Comparison of ENCODE assay signal across 17 cellular contexts in genomic region chr9:125594211-125594610, GRCh38.
DNase-seq lines count a peak whose midpoint lies in the region; ATAC-seq and TF ChIP-seq lines count a peak whose summit lies in the region.
"Had no signal": no experiment of that assay in that cellular context is flagged by ENCODE, and none has a peak within 500 bp of the region (broad histone marks: within the 10 kb centered on the region; RNA-seq: fewer than 3 reads in every experiment).

No MANE protein-coding gene starts in this region.

- H3K4me1 ChIP-seq in colonic mucosa (no peaks in the 10 kb centered on the region), mesodermal cell (ENCODE audit: control insufficient read depth, insufficient read depth, low read length, poor library complexity, severe bottlenecking) (no peaks in the 10 kb centered on the region), transverse colon (peaks cover 0 to 22% (median 18%) of the 10 kb centered on the region in 4 donors)
- H3K4me1 ChIP-seq: HAP-1, SJSA1 had no signal

- H3K4me1 Mint-ChIP-seq in activated naive CD8-positive, alpha-beta T cell treated with anti-CD3 and anti-CD28 coated beads, Interleukin-2, amount 50 U/mL, for 24 hours: peaks cover 28% of the 10 kb centered on the region
- peaks cover 31% of the 10 kb centered on the region for H3K4me1 Mint-ChIP-seq in activated naive CD8-positive, alpha-beta T cell treated with anti-CD3 and anti-CD28 coated beads for 36 hours

- no peak overlapping the region for H3K4me3 Mint-ChIP-seq in activated naive CD8-positive, alpha-beta T cell treated with anti-CD3 and anti-CD28 coated beads, Interleukin-2, amount 50 U/mL, for 24 hours
- no peak overlapping the region for H3K4me3 Mint-ChIP-seq in activated naive CD8-positive, alpha-beta T cell treated with anti-CD3 and anti-CD28 coated beads for 36 hours

- no peaks in the 10 kb centered on the region for H3K9me3 ChIP-seq in colonic mucosa
- H3K9me3 ChIP-seq in mesodermal cell (ENCODE audit: control insufficient read depth, low read length): no peaks in the 10 kb centered on the region
- no peaks in the 10 kb centered on the region for H3K9me3 ChIP-seq in transverse colon
- H3K9me3 ChIP-seq: HAP-1, SJSA1 had no signal

- TF ChIP-seq CTCF in colonic mucosa (IDR thresholded peaks at IDR 0.05) (no peak), transverse colon (IDR thresholded peaks at IDR 0.05) (no peak)

- no peak overlapping the region for H3K4me3 ChIP-seq in colonic mucosa
- H3K4me3 ChIP-seq in mesodermal cell (ENCODE audit: extremely low read depth, insufficient read depth, low read length, poor library complexity, severe bottlenecking): no peak overlapping the region
- H3K4me3 ChIP-seq in transverse colon: no peak overlapping the region
- H3K4me3 ChIP-seq: HAP-1, SJSA1 had no signal

- H3K27ac ChIP-seq in colonic mucosa (peak overlapping the region; percentile 26), mesodermal cell (ENCODE audit: low read depth, low read length, severe bottlenecking) (peak overlapping the region; percentile 16), transverse colon (peak overlapping the region in 3 of 4 donors; percentile 21 to 50 (median 40))
- H3K27ac ChIP-seq: 22Rv1, KMS-11, SJSA1 had no signal

- H3K36me3 ChIP-seq in colonic mucosa: no peaks in the 10 kb centered on the region
- H3K36me3 ChIP-seq in mesodermal cell (ENCODE audit: control insufficient read depth, insufficient read depth, low read length): peaks cover 5% of the 10 kb centered on the region
- H3K36me3 ChIP-seq in transverse colon: no peaks in the 10 kb centered on the region
- H3K36me3 ChIP-seq: HAP-1, SJSA1 had no signal

- 93 to 100% methylated on average over 3 of the region's 3 CpGs for WGBS in mesodermal cell (ENCODE audit: insufficient coverage in 2 of 2), 2 experiments
- 56 to 75% methylated on average over 1 to 3 of the region's 3 CpGs for WGBS in transverse colon (ENCODE audit: low coverage in 1 of 2), 2 donors

- no peak overlapping the region for H3K9ac ChIP-seq in colonic mucosa (ENCODE audit: low read depth in 2 of 2, low read length in 2 of 2)
- H3K9ac ChIP-seq: KMS-11 had no signal

- no peaks in the 10 kb centered on the region for H3K27me3 ChIP-seq in colonic mucosa
- no peaks in the 10 kb centered on the region for H3K27me3 ChIP-seq in transverse colon
- H3K27me3 ChIP-seq: SJSA1 had no signal

- no peak for DNase-seq in activated naive CD8-positive, alpha-beta T cell treated with anti-CD3 and anti-CD28 coated beads, Interleukin-2, amount 50 U/mL, for 24 hours
- DNase-seq in activated naive CD8-positive, alpha-beta T cell treated with anti-CD3 and anti-CD28 coated beads for 36 hours: no peak
- DNase-seq in colonic mucosa (no peak), transverse colon (no peak), HK-2 (ENCODE audit: unreplicated experiment) (no peak), KBM-7 (no peak)
- DNase-seq: GF-D8, NCI-H1048, NCI-H1436 treated with DMSO at 0.1 percent for 48 hours, NCI-H2081, NCI-H774 had no signal

- in situ Hi-C loops in transverse colon (cut with MboI; ENCODE audit: low pct_ligation_motif_present in 1 of 4, low pct_unique_long_range_greater_than_20kb in 1 of 4, low sequenced_read_pairs in 3 of 4): no loop called here
- in situ Hi-C loops in KBM-7 (cut with MboI; ENCODE audit: low pct_unique_long_range_greater_than_20kb, low sequenced_read_pairs): no loop called here

- H3K36me3 Mint-ChIP-seq in activated naive CD8-positive, alpha-beta T cell treated with anti-CD3 and anti-CD28 coated beads, Interleukin-2, amount 50 U/mL, for 24 hours (ENCODE audit: low read depth): peaks cover 16% of the 10 kb centered on the region
- peaks cover 11% of the 10 kb centered on the region for H3K36me3 Mint-ChIP-seq in activated naive CD8-positive, alpha-beta T cell treated with anti-CD3 and anti-CD28 coated beads for 36 hours

- TF ChIP-seq POLR2A in transverse colon (IDR thresholded peaks at IDR 0.05): no peak

- no peak for TF ChIP-seq EP300 in transverse colon (IDR thresholded peaks at IDR 0.05; ENCODE audit: low read depth)

- intact Hi-C loops in colonic mucosa (cut with DNase I): no loop called here
- intact Hi-C loops in transverse colon (cut with DNase I; ENCODE audit: low total_unique reads): no loop called here

- peak overlapping the region; percentile 4 for H3K27ac Mint-ChIP-seq in activated naive CD8-positive, alpha-beta T cell treated with anti-CD3 and anti-CD28 coated beads, Interleukin-2, amount 50 U/mL, for 24 hours
- no peak overlapping the region for H3K27ac Mint-ChIP-seq in activated naive CD8-positive, alpha-beta T cell treated with anti-CD3 and anti-CD28 coated beads for 36 hours

- no peaks in the 10 kb centered on the region for H3K27me3 Mint-ChIP-seq in activated naive CD8-positive, alpha-beta T cell treated with anti-CD3 and anti-CD28 coated beads, Interleukin-2, amount 50 U/mL, for 24 hours
- H3K27me3 Mint-ChIP-seq in activated naive CD8-positive, alpha-beta T cell treated with anti-CD3 and anti-CD28 coated beads for 36 hours: no peaks in the 10 kb centered on the region

- no peak for ATAC-seq in activated naive CD8-positive, alpha-beta T cell treated with anti-CD3 and anti-CD28 coated beads, Interleukin-2, amount 50 U/mL, for 24 hours
- ATAC-seq in GM18909 (IDR thresholded peaks at IDR 0.05; ENCODE audit: poor library complexity, unreplicated experiment): no peak

- no peaks in the 10 kb centered on the region for H3K9me3 Mint-ChIP-seq in activated naive CD8-positive, alpha-beta T cell treated with anti-CD3 and anti-CD28 coated beads, Interleukin-2, amount 50 U/mL, for 24 hours
- no peaks in the 10 kb centered on the region for H3K9me3 Mint-ChIP-seq in activated naive CD8-positive, alpha-beta T cell treated with anti-CD3 and anti-CD28 coated beads for 36 hours
